13 cellular contexts compared by ENCODE assay signal in genomic region chr2:9973691-9974090, GRCh38. TPM values are rescaled to one million over a fixed set of nuclear protein-coding genes. Genes with fewer than 3 reads are reported as not detected.
A peak's percentile ranks its signal among the peaks of the same experiment; 100 is the strongest.
DNase-seq lines count a peak whose midpoint lies in the region; ATAC-seq and TF ChIP-seq lines count a peak whose summit lies in the region.
"Had no signal": no experiment of that assay in that cellular context is flagged by ENCODE, and none has a peak within 500 bp of the region (broad histone marks: within the 10 kb centered on the region; RNA-seq: fewer than 3 reads in every experiment).

No MANE protein-coding gene starts in this region.

- no peaks in the 10 kb centered on the region for H3K9me2 ChIP-seq in SK-N-SH

- H3K9ac ChIP-seq in SK-N-SH, result no peak overlapping the region
- H3K9ac ChIP-seq: BLaER1 treated with 17β-estradiol and CSF1 and Interleukin-3, amounts not matched to agents 10 nM and 100 nM had no signal

- TF ChIP-seq POLR2A in gastroesophageal sphincter (IDR thresholded peaks at IDR 0.05), result no peak

- peaks cover 12% of the 10 kb centered on the region for H3F3A ChIP-seq in SK-N-SH (replicated peaks; ENCODE audit: insufficient read depth)

- intact Hi-C loops in tibial artery (cut with DNase I; ENCODE audit: low total_unique reads) (no loop called here), A673 (cut with micrococcal nuclease; ENCODE audit: unreplicated experiment) (no loop called here)

- 93% methylated on average over 6 of the region's 6 CpGs for WGBS in SK-N-SH (ENCODE audit: low lambda C conversion rate)
- WGBS in gastroesophageal sphincter (ENCODE audit: low coverage in 1 of 2), 2 donors, result 69 to 83% methylated on average over 6 of the region's 6 CpGs

- ATAC-seq in SK-N-SH treated with all-trans-retinoic acid at 6 μM for 48 hours, result no peak
- no peak for ATAC-seq in gastroesophageal sphincter
- no peak for ATAC-seq in HG03457 (IDR thresholded peaks at IDR 0.05; ENCODE audit: unreplicated experiment)
- ATAC-seq: PC-3 had no signal

- no peaks in the 10 kb centered on the region for H4K20me1 ChIP-seq in SK-N-SH (ENCODE audit: insufficient read depth)

- TF ChIP-seq CTCF in SK-N-SH (IDR thresholded peaks at IDR 0.05) (no peak), gastroesophageal sphincter (IDR thresholded peaks at IDR 0.05) (no peak), tibial artery (IDR thresholded peaks at IDR 0.05) (no peak), A673 (conservative IDR thresholded peaks at IDR 0.05; ENCODE audit: low read depth, low read length) (no peak)

- CTCF ChIA-PET in SK-N-SH (lab: Yijun Ruan, JAX), result interaction anchor here (0.9 to 4.1 kb wide), 5 partner anchors 11 to 160 kb away, joined by 3 to 44 read pairs (median 4); no protein-coding TSS in a partner anchor
- CTCF ChIA-PET in A673 (lab: Charles Lee), result no interaction called here

- H3K4me3 ChIP-seq in SK-N-SH (ENCODE audit: low read depth in 2 of 2, low read length in 1 of 2) (no peak overlapping the region), MG63 (no peak overlapping the region), gastroesophageal sphincter (no peak overlapping the region), tibial artery (no peak overlapping the region), A673 (ENCODE audit: low read depth, low read length, poor library complexity, severe bottlenecking) (no peak overlapping the region)
- H3K4me3 ChIP-seq: BLaER1 treated with 17β-estradiol and CSF1 and Interleukin-3, amounts not matched to agents 10 nM and 100 nM had no signal

- TF ChIP-seq EP300 in SK-N-SH (IDR thresholded peaks at IDR 0.05; ENCODE audit: borderline replicate concordance in 1 of 2, low read depth in 1 of 2, low read length in 1 of 2), result no peak
- no peak for TF ChIP-seq EP300 in gastroesophageal sphincter (IDR thresholded peaks at IDR 0.05)

- H3K4me1 ChIP-seq in SK-N-SH (ENCODE audit: control insufficient read depth in 1 of 2, insufficient read depth in 2 of 2, low read depth in 1 of 2, low read length in 1 of 2) (peaks cover 11 to 22% of the 10 kb centered on the region in 2 experiments), gastroesophageal sphincter (peaks cover 5 to 70% (median 34%) of the 10 kb centered on the region in 3 donors), tibial artery (peaks cover 3 to 57% (median 24%) of the 10 kb centered on the region in 4 donors), A673 (ENCODE audit: insufficient read depth, low read length, poor library complexity, severe bottlenecking) (no peaks in the 10 kb centered on the region)

- H3K27ac ChIP-seq in SK-N-SH (ENCODE audit: low read depth in 2 of 2, low read length in 1 of 2) (no peak overlapping the region), gastroesophageal sphincter (peak overlapping the region in 3 of 4 donors; percentile 73 to 83 (median 76)), tibial artery (peak overlapping the region; percentile 21 to 42), A673 (ENCODE audit: low read depth, low read length, poor library complexity, severe bottlenecking) (no peak overlapping the region)
- H3K27ac ChIP-seq: BLaER1 treated with 17β-estradiol and CSF1 and Interleukin-3, amounts not matched to agents 10 nM and 100 nM had no signal

- H2AFZ ChIP-seq in SK-N-SH (ENCODE audit: low read depth), result no peak overlapping the region

- H3K79me2 ChIP-seq in SK-N-SH (ENCODE audit: insufficient read depth), result no peaks in the 10 kb centered on the region

- H3K36me3 ChIP-seq in SK-N-SH (replicated peaks in 1 of 2; ENCODE audit: control insufficient read depth in 1 of 2, insufficient read depth in 2 of 2, low read length in 1 of 2), result peaks cover 0 to 2% of the 10 kb centered on the region in 2 experiments
- H3K36me3 ChIP-seq in MG63, result no peaks in the 10 kb centered on the region
- no peaks in the 10 kb centered on the region for H3K36me3 ChIP-seq in gastroesophageal sphincter
- H3K36me3 ChIP-seq in tibial artery, result no peaks in the 10 kb centered on the region
- H3K36me3 ChIP-seq in A673 (ENCODE audit: insufficient read depth, low read length, poor library complexity, severe bottlenecking), result no peaks in the 10 kb centered on the region
- H3K36me3 ChIP-seq: BLaER1 treated with 17β-estradiol and CSF1 and Interleukin-3, amounts not matched to agents 10 nM and 100 nM had no signal

- no TSS peak for BruUV-seq in A673 (replicated peaks; lab: Mats Ljungman, UMichigan)

- POLR2A ChIA-PET in SK-N-SH (lab: Yijun Ruan, JAX), result no interaction called here
- POLR2A ChIA-PET in A673 (lab: Charles Lee; ENCODE audit: low non-redundant PET), result no interaction called here

- no peak for TF ChIP-seq RAD21 in SK-N-SH (IDR thresholded peaks at IDR 0.05; ENCODE audit: low read length)

- DNase-seq in SK-N-SH (no peak), MG63 (peak; percentile 11), tibial artery (no peak), A673 (ENCODE audit: low spot score) (no peak), NCI-H2107 treated with DMSO at 0.1 percent for 48 hours (lab: John Stamatoyannopoulos, UW; ENCODE audit: unreplicated experiment) (no peak)
- DNase-seq: DMS153, GOT3, NCI-H345, PC-3 had no signal

- H3K9me3 ChIP-seq in SK-N-SH, result no peaks in the 10 kb centered on the region
- H3K9me3 ChIP-seq in MG63, result no peaks in the 10 kb centered on the region
- no peaks in the 10 kb centered on the region for H3K9me3 ChIP-seq in gastroesophageal sphincter
- no peaks in the 10 kb centered on the region for H3K9me3 ChIP-seq in tibial artery
- no peaks in the 10 kb centered on the region for H3K9me3 ChIP-seq in A673 (ENCODE audit: low read depth, low read length, poor library complexity, severe bottlenecking)

- H3K27me3 ChIP-seq in SK-N-SH (ENCODE audit: insufficient read depth), result no peaks in the 10 kb centered on the region
- no peaks in the 10 kb centered on the region for H3K27me3 ChIP-seq in MG63
- H3K27me3 ChIP-seq in gastroesophageal sphincter, result no peaks in the 10 kb centered on the region
- no peaks in the 10 kb centered on the region for H3K27me3 ChIP-seq in tibial artery
- no peaks in the 10 kb centered on the region for H3K27me3 ChIP-seq in A673 (replicated peaks; ENCODE audit: insufficient read depth, low read depth, low read length, poor library complexity)
- H3K27me3 ChIP-seq: BLaER1 treated with 17β-estradiol and CSF1 and Interleukin-3, amounts not matched to agents 10 nM and 100 nM had no signal

- H3K4me2 ChIP-seq in SK-N-SH, result no peak overlapping the region

TF ChIP-seq in SK-N-SH, 30 proteins besides CTCF, POLR2A, EP300 and RAD21:
- TF ChIP-seq REST (IDR thresholded peaks at IDR 0.05; ENCODE audit: low read depth, low read length), result no peak
- 0 out of 2 replicates have a peak, but pooled peaks have one; percentile 4 for TF ChIP-seq TCF12 (IDR thresholded peaks at IDR 0.05)

TF ChIP-seq in SK-N-SH treated with all-trans-retinoic acid at 6 μM for 48 hours, 23 proteins besides CTCF, POLR2A, EP300 and RAD21 (continues in another document):
- TF ChIP-seq ZNF565 (CRISPR knock-in tag; conservative IDR thresholded peaks at IDR 0.05; ENCODE audit: low read depth), result no peak
- TF ChIP-seq ZFP3 (CRISPR knock-in tag; IDR thresholded peaks at IDR 0.05), result no peak
- TF ChIP-seq ARNTL (CRISPR knock-in tag; IDR thresholded peaks at IDR 0.05; ENCODE audit: borderline replicate concordance, low read depth), result no peak
- TF ChIP-seq PATZ1 (CRISPR knock-in tag; IDR thresholded peaks at IDR 0.05; ENCODE audit: borderline replicate concordance), result no peak
- TF ChIP-seq SNAI2 (CRISPR knock-in tag; IDR thresholded peaks at IDR 0.05), result no peak
- no peak for TF ChIP-seq ZFP30 (CRISPR knock-in tag; IDR thresholded peaks at IDR 0.05)
- no peak for TF ChIP-seq ZNF70 (CRISPR knock-in tag; IDR thresholded peaks at IDR 0.05)
- TF ChIP-seq TCF4 (CRISPR knock-in tag; IDR thresholded peaks at IDR 0.05; ENCODE audit: borderline replicate concordance), result no peak
- TF ChIP-seq GLIS3 (CRISPR knock-in tag; IDR thresholded peaks at IDR 0.05), result no peak

RNA-seq across cellular contexts. Expression of gene GRHL1, which starts 22.2 kb away (rescaled TPM):
- 1.0 and 1.6 TPM in 2 replicates for polyA plus RNA-seq in SK-N-SH (2012; rRNA removed)
- 0.75 and 1.0 TPM in 2 replicates for polyA plus RNA-seq in SK-N-SH (2012; cell fraction: cytosol; rRNA removed)
- polyA plus RNA-seq in SK-N-SH (2012; cell fraction: nucleus; rRNA removed), result 2.5 and 4.3 TPM in 2 replicates
- 0.46 TPM in 1 of 2 replicates, not detected in the other for total RNA-seq in MG63 (2014; rRNA removed; shearing (Covaris generic); ENCODE audit: low replicate concordance)
- total RNA-seq in gastroesophageal sphincter (1 to 10 TPM; 1.3 to 6.1 (median 2.3) TPM), A673 (2021) (0.13 and 0.42 TPM in 2 replicates)

Comparison
In these comparisons a context has a peak if more than half of its experiments do, and no peak if none do; other contexts are left out.
1. H3K27ac ChIP-seq: peak in gastroesophageal sphincter (3 of 4) and tibial artery (2 of 2); none in SK-N-SH (0 of 2) and A673 (single experiment).